Comparison of ENCODE assay signal across 27 cellular contexts in genomic region chr2:26875808-26876207, GRCh38. TPM values are rescaled to one million over a fixed set of nuclear protein-coding genes. Genes with fewer than 3 reads are reported as not detected.
"Had no signal": no experiment of that assay in that cellular context is flagged by ENCODE, and none has a peak within 500 bp of the region (broad histone marks: within the 10 kb centered on the region; RNA-seq: fewer than 3 reads in every experiment).

No MANE protein-coding gene starts in this region.

- ATAC-seq: stimulated activated memory B cell treated with anti-CD40 and anti-IgM and Interleukin-4, amounts not matched to agents 10 μg/mL and 1 μg/mL and 100 μg/mL, for 72 hours; stimulated activated naive B cell treated with anti-CD40 and anti-IgM and Interleukin-4, amounts not matched to agents 10 μg/mL and 1 μg/mL and 100 μg/mL, for 72 hours; stimulated activated naive CD8-positive, alpha-beta T cell treated with anti-CD3 and anti-CD28 coated beads, Interleukin-15, amount 100 ng/mL, for 72 hours; stimulated activated naive CD8-positive, alpha-beta T cell treated with anti-CD3 and anti-CD28 coated beads, Interleukin-15, Interleukin-2, amounts not matched to agents 100 U/mL and 50 U/mL, for 24 hours had no signal

- DNase-seq: stimulated activated CD4-positive, alpha-beta T cell treated with anti-CD3 and anti-CD28 coated beads, Interleukin-2, amount 100 ng/mL, for 48 hours; stimulated activated CD4-positive, alpha-beta T cell treated with anti-CD3 and anti-CD28 coated beads, Interleukin-4, amount 100 ng/mL, for 1 hour; stimulated activated CD4-positive, alpha-beta T cell treated with anti-CD3 and anti-CD28 coated beads, Interleukin-4, amount 100 ng/mL, for 24 hours; stimulated activated CD4-positive, alpha-beta T cell treated with anti-CD3 and anti-CD28 coated beads, Interleukin-4, amount 100 ng/mL, for 4 hours; stimulated activated CD8-positive, alpha-beta memory T cell treated with anti-CD3 and anti-CD28 coated beads, Interleukin-4, amount 100 ng/mL, for 48 hours; stimulated activated naive B cell treated with anti-CD40 and anti-IgM and Interleukin-4, amounts not matched to agents 10 μg/mL and 1 μg/mL and 100 μg/mL, for 72 hours; stimulated activated naive CD4-positive, alpha-beta T cell; stimulated activated naive CD4-positive, alpha-beta T cell treated with Interleukin-2 at 50 U/mL for 16 hours; stimulated activated naive CD8-positive, alpha-beta T cell treated with anti-CD3 and anti-CD28 coated beads, Interleukin-15, amount 100 ng/mL, for 72 hours; stimulated activated naive CD8-positive, alpha-beta T cell treated with anti-CD3 and anti-CD28 coated beads, Interleukin-15, Interleukin-2, amounts not matched to agents 100 U/mL and 50 U/mL, for 24 hours; stomach; substantia nigra; testis; thyroid gland; tibial artery; transverse colon; trophoblast cell; upper lobe of left lung; upper lobe of right lung; uterus had no signal

- H3K4me1 ChIP-seq: stomach, suprapubic skin, testis, thyroid gland, tibial artery, tibial nerve, transverse colon, upper lobe of left lung, upper lobe of right lung, uterus, vagina had no signal

- H3K9me3 ChIP-seq: stomach, suprapubic skin, testis, thoracic aorta, thyroid gland, tibial artery, tibial nerve, transverse colon, upper lobe of left lung, upper lobe of right lung, uterus, vagina had no signal

- H3K4me3 ChIP-seq: stomach, suprapubic skin, testis, thoracic aorta, thyroid gland, tibial artery, tibial nerve, transverse colon, upper lobe of left lung, upper lobe of right lung, uterus, vagina had no signal

- H3K27ac ChIP-seq: stomach, suprapubic skin, testis, thoracic aorta, thyroid gland, tibial artery, tibial nerve, transverse colon, upper lobe of left lung, upper lobe of right lung, uterus, vagina had no signal

- H3K27me3 ChIP-seq: testis, thyroid gland, tibial nerve, upper lobe of left lung, upper lobe of right lung, vagina had no signal

- H3K36me3 ChIP-seq: stomach, suprapubic skin, thoracic aorta, thyroid gland, tibial artery, tibial nerve, transverse colon, upper lobe of left lung, upper lobe of right lung, uterus, vagina had no signal

RNA-seq across cellular contexts. Expression of gene DPYSL5, which starts 27.9 kb away (rescaled TPM):
- total RNA-seq: subcutaneous adipose tissue, suprapubic skin, thoracic aorta, thyroid gland, tibial nerve, upper lobe of left lung, upper lobe of right lung, ureter had no signal
